In the genomic region with DNA sequence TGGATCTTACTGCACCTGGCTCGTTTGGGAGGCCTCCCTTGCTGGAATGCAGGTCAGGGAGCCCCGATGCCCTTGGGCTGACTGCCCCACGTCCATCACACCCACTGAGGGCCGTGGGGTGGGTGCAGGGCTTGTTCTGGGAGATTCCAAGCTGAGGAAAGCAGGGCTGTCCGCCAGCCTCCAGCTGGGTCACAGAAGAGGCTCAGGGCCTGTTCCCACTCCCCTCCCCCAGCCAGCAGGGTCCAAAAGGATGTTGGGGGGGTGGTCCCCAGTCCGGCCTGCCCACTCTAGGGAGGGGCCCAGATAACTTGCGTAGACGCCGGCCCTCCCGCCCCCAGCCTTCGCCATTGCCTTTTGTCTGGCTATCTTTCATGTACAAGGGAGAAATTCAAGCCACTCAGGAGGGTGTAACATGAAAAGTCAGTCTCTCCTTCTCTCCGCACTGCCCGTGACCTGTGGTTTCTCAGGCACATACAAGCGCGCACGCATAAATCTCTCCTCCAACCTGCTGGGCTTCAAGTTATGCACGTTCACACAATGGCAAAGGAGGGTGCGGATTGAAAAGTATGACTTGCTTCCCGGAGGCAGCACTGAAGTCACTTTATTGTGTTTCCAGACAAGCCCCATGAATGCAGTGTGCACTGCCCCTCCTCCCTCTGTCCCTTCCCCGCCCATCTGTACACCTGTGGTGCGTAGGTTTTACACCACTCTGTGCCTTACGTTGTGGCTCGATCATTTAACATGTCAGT, we compare ENCODE assay signal across 10 cellular contexts. TPM values are rescaled to one million over a fixed set of nuclear protein-coding genes. Genes with fewer than 3 reads are reported as not detected.
DNase-seq lines count a peak whose midpoint lies in the region; ATAC-seq and TF ChIP-seq lines count a peak whose summit lies in the region.
"Had no signal": no experiment of that assay in that cellular context is flagged by ENCODE, and none has a peak within 500 bp of the region (broad histone marks: within the 10 kb centered on the region; RNA-seq: fewer than 3 reads in every experiment).

No MANE protein-coding gene starts in this region.

- peak overlapping the region; percentile 21 for H3K27ac Mint-ChIP-seq in activated CD4-positive, alpha-beta T cell treated with anti-CD3 and anti-CD28 coated beads, Interleukin-2, amount 10 ng/mL, durations not matched to agents 7 days and 5 days
- H3K27ac Mint-ChIP-seq in activated CD4-positive, alpha-beta T cell treated with anti-CD3 and anti-CD28 coated beads for 36 hours, result no peak overlapping the region
- no peak overlapping the region for H3K27ac Mint-ChIP-seq in CD8-positive, alpha-beta T cell

- H3K4me3 ChIP-seq in muscle layer of colon (ENCODE audit: low read depth in 1 of 2, low read length in 2 of 2) (no peak overlapping the region), aorta (ENCODE audit: low read length in 2 of 2) (no peak overlapping the region)
- no peak overlapping the region for H3K4me3 ChIP-seq in CD8-positive, alpha-beta T cell (ENCODE audit: low read depth, low read length)

- H3K9me3 Mint-ChIP-seq in activated CD4-positive, alpha-beta T cell treated with anti-CD3 and anti-CD28 coated beads, Interleukin-2, amount 10 ng/mL, durations not matched to agents 7 days and 5 days, result no peaks in the 10 kb centered on the region
- H3K9me3 Mint-ChIP-seq in activated CD4-positive, alpha-beta T cell treated with anti-CD3 and anti-CD28 coated beads for 36 hours (ENCODE audit: low read depth), result no peaks in the 10 kb centered on the region
- H3K9me3 Mint-ChIP-seq in CD8-positive, alpha-beta T cell, result no peaks in the 10 kb centered on the region

- no peak for TF ChIP-seq CTCF in CD8-positive, alpha-beta T cell (IDR thresholded peaks at IDR 0.05)

- H3K9me3 ChIP-seq in muscle layer of colon (ENCODE audit: low read length) (no peaks in the 10 kb centered on the region), aorta (ENCODE audit: control insufficient read depth, low read length) (no peaks in the 10 kb centered on the region)
- no peaks in the 10 kb centered on the region for H3K9me3 ChIP-seq in CD8-positive, alpha-beta T cell (ENCODE audit: low read length)

- intact Hi-C loops in activated CD4-positive, alpha-beta T cell treated with anti-CD3 and anti-CD28 coated beads for 36 hours (cut with DNase I, micrococcal nuclease), result no loop called here
- intact Hi-C loops in aorta (cut with DNase I), result no loop called here
- intact Hi-C loops in CD8-positive, alpha-beta T cell (cut with DNase I, micrococcal nuclease), result no loop called here

- DNase-seq in activated CD4-positive, alpha-beta T cell treated with anti-CD3 and anti-CD28 coated beads, Interleukin-2, amount 10 ng/mL, durations not matched to agents 7 days and 5 days, result no peak
- no peak for DNase-seq in activated CD4-positive, alpha-beta T cell treated with anti-CD3 and anti-CD28 coated beads for 36 hours
- peak; percentile 83 for DNase-seq in epithelial cell of prostate (ENCODE audit: low read depth, low spot score)
- no peak for DNase-seq in aorta
- DNase-seq in A172 (ENCODE audit: low spot score), result no peak
- no peak for DNase-seq in NOMO-1 (lab: John Stamatoyannopoulos, UW; ENCODE audit: unreplicated experiment in 2 of 2)
- no peak for DNase-seq in CD8-positive, alpha-beta T cell
- DNase-seq: NCI-H1436 had no signal

- 65 to 69% methylated on average over 23 of the region's 23 CpGs for WGBS in aorta, 2 donors

- peaks cover 7% of the 10 kb centered on the region for H3K4me1 Mint-ChIP-seq in activated CD4-positive, alpha-beta T cell treated with anti-CD3 and anti-CD28 coated beads, Interleukin-2, amount 10 ng/mL, durations not matched to agents 7 days and 5 days
- H3K4me1 Mint-ChIP-seq in activated CD4-positive, alpha-beta T cell treated with anti-CD3 and anti-CD28 coated beads for 36 hours, result peaks cover under 1% of the 10 kb centered on the region
- peaks cover 6% of the 10 kb centered on the region for H3K4me1 Mint-ChIP-seq in CD8-positive, alpha-beta T cell (ENCODE audit: low read depth)

- no peaks in the 10 kb centered on the region for H3K36me3 Mint-ChIP-seq in activated CD4-positive, alpha-beta T cell treated with anti-CD3 and anti-CD28 coated beads, Interleukin-2, amount 10 ng/mL, durations not matched to agents 7 days and 5 days (ENCODE audit: low read depth)
- no peaks in the 10 kb centered on the region for H3K36me3 Mint-ChIP-seq in activated CD4-positive, alpha-beta T cell treated with anti-CD3 and anti-CD28 coated beads for 36 hours (ENCODE audit: low read depth)
- H3K36me3 Mint-ChIP-seq in CD8-positive, alpha-beta T cell, result no peaks in the 10 kb centered on the region

- POLR2A ChIA-PET in activated CD4-positive, alpha-beta T cell treated with anti-CD3 and anti-CD28 coated beads, Interleukin-2, amount 10 ng/mL, durations not matched to agents 7 days and 5 days (lab: Charles Lee), result no interaction called here
- POLR2A ChIA-PET in activated CD4-positive, alpha-beta T cell treated with anti-CD3 and anti-CD28 coated beads for 36 hours (lab: Charles Lee), result no interaction called here
- POLR2A ChIA-PET in CD8-positive, alpha-beta T cell (lab: Charles Lee), result no interaction called here

- no peak overlapping the region for H3K4me3 Mint-ChIP-seq in activated CD4-positive, alpha-beta T cell treated with anti-CD3 and anti-CD28 coated beads, Interleukin-2, amount 10 ng/mL, durations not matched to agents 7 days and 5 days
- H3K4me3 Mint-ChIP-seq in activated CD4-positive, alpha-beta T cell treated with anti-CD3 and anti-CD28 coated beads for 36 hours, result no peak overlapping the region
- H3K4me3 Mint-ChIP-seq in CD8-positive, alpha-beta T cell, result no peak overlapping the region

- peak overlapping the region; percentile 82 for H3K27ac ChIP-seq in epithelial cell of prostate
- peak overlapping the region; percentile 72 for H3K27ac ChIP-seq in muscle layer of colon (ENCODE audit: low read depth, low read length)
- H3K27ac ChIP-seq in aorta (ENCODE audit: low read depth in 1 of 2, low read length in 2 of 2), result no peak overlapping the region
- no peak overlapping the region for H3K27ac ChIP-seq in CD8-positive, alpha-beta T cell (ENCODE audit: low read depth, low read length)

- H3K4me1 ChIP-seq in muscle layer of colon (ENCODE audit: insufficient read depth, low read length), result peaks cover 54% of the 10 kb centered on the region
- no peaks in the 10 kb centered on the region for H3K4me1 ChIP-seq in aorta (ENCODE audit: control insufficient read depth in 1 of 2, insufficient read depth in 2 of 2, low read length in 2 of 2)
- no peaks in the 10 kb centered on the region for H3K4me1 ChIP-seq in CD8-positive, alpha-beta T cell (ENCODE audit: insufficient read depth, low read length)

- CTCF ChIA-PET in activated CD4-positive, alpha-beta T cell treated with anti-CD3 and anti-CD28 coated beads, Interleukin-2, amount 10 ng/mL, durations not matched to agents 7 days and 5 days (lab: Charles Lee), result no interaction called here
- CTCF ChIA-PET in activated CD4-positive, alpha-beta T cell treated with anti-CD3 and anti-CD28 coated beads for 36 hours (lab: Charles Lee), result interaction anchor here (0.6 kb wide), 1 partner anchor 30 kb away, joined by 3 read pairs; no protein-coding TSS in a partner anchor
- CTCF ChIA-PET in CD8-positive, alpha-beta T cell (lab: Charles Lee), result no interaction called here

- no peaks in the 10 kb centered on the region for H3K27me3 Mint-ChIP-seq in activated CD4-positive, alpha-beta T cell treated with anti-CD3 and anti-CD28 coated beads, Interleukin-2, amount 10 ng/mL, durations not matched to agents 7 days and 5 days
- no peaks in the 10 kb centered on the region for H3K27me3 Mint-ChIP-seq in activated CD4-positive, alpha-beta T cell treated with anti-CD3 and anti-CD28 coated beads for 36 hours
- no peaks in the 10 kb centered on the region for H3K27me3 Mint-ChIP-seq in CD8-positive, alpha-beta T cell (ENCODE audit: low read depth)

- H3K27me3 ChIP-seq in muscle layer of colon (ENCODE audit: control insufficient read depth in 1 of 2, insufficient read depth in 2 of 2, low read length in 2 of 2) (no peaks in the 10 kb centered on the region), aorta (ENCODE audit: control insufficient read depth in 1 of 2, insufficient read depth in 2 of 2, low read length in 1 of 2) (no peaks in the 10 kb centered on the region)
- H3K27me3 ChIP-seq in CD8-positive, alpha-beta T cell (ENCODE audit: insufficient read depth, low read length), result no peaks in the 10 kb centered on the region

- ATAC-seq in activated CD4-positive, alpha-beta T cell treated with anti-CD3 and anti-CD28 coated beads for 36 hours, result no peak
- ATAC-seq in aorta (ENCODE audit: low FRiP score), result peak; percentile 37
- ATAC-seq in CD8-positive, alpha-beta T cell, result no peak
- ATAC-seq: left lobe of liver had no signal

- no peak overlapping the region for H3K9ac ChIP-seq in muscle layer of colon (ENCODE audit: low read length)

- H3K36me3 ChIP-seq in muscle layer of colon (ENCODE audit: insufficient read depth, low read length) (no peaks in the 10 kb centered on the region), aorta (ENCODE audit: control insufficient read depth in 1 of 2, insufficient read depth in 2 of 2, low read length in 1 of 2) (no peaks in the 10 kb centered on the region)
- no peaks in the 10 kb centered on the region for H3K36me3 ChIP-seq in CD8-positive, alpha-beta T cell (ENCODE audit: insufficient read depth, low read length)

RNA-seq across cellular contexts. Expression of a gene that starts 20.2 kb away (rescaled TPM):
- 10 to 100 TPM; 32.4 to 34.3 TPM for total RNA-seq in activated CD4-positive, alpha-beta T cell treated with anti-CD3 and anti-CD28 coated beads, Interleukin-2, amount 10 ng/mL, durations not matched to agents 7 days and 5 days
- total RNA-seq in activated CD4-positive, alpha-beta T cell treated with anti-CD3 and anti-CD28 coated beads for 36 hours, result 10 to 100 TPM; 82.3 to 96.8 TPM
- 10 to 100 TPM; 27.9 to 41.4 TPM for total RNA-seq in aorta
- polyA plus RNA-seq in aorta, result 10 to 100 TPM; 11.5 to 23.9 TPM
- total RNA-seq in A172 (2014; rRNA removed; shearing (Covaris generic)), result 46.6 and 53.0 TPM in 2 replicates
- 10 to 100 TPM; 18.1 to 21.3 TPM for total RNA-seq in CD8-positive, alpha-beta T cell

RNA-seq across cellular contexts. Expression of a gene that starts 36.9 kb away (rescaled TPM):
- total RNA-seq in activated CD4-positive, alpha-beta T cell treated with anti-CD3 and anti-CD28 coated beads, Interleukin-2, amount 10 ng/mL, durations not matched to agents 7 days and 5 days, result 10 to 100 TPM; 19.9 to 23.3 TPM
- total RNA-seq in activated CD4-positive, alpha-beta T cell treated with anti-CD3 and anti-CD28 coated beads for 36 hours, result 10 to 100 TPM; 15.8 to 21.3 TPM
- total RNA-seq in aorta, result 10 to 100 TPM; 36.5 to 41.8 TPM
- 10 to 100 TPM; 30.1 to 41.1 TPM for polyA plus RNA-seq in aorta
- total RNA-seq in A172 (2014; rRNA removed; shearing (Covaris generic)), result 59.4 and 72.8 TPM in 2 replicates
- total RNA-seq in CD8-positive, alpha-beta T cell, result 10 to 100 TPM; 25.9 to 27.6 TPM

RNA-seq across cellular contexts. Expression of a gene that starts 37.1 kb away (rescaled TPM):
- 10 to 100 TPM; 17.5 to 22.3 TPM for total RNA-seq in activated CD4-positive, alpha-beta T cell treated with anti-CD3 and anti-CD28 coated beads, Interleukin-2, amount 10 ng/mL, durations not matched to agents 7 days and 5 days
- total RNA-seq in activated CD4-positive, alpha-beta T cell treated with anti-CD3 and anti-CD28 coated beads for 36 hours, result 10 to 100 TPM in 1 of 2 experiments, 1 to 10 TPM in 1; 8.6 to 15.5 TPM
- total RNA-seq in aorta, result 10 to 100 TPM; 13.7 to 15.7 TPM
- 10 to 100 TPM; 15.2 to 16.0 TPM for polyA plus RNA-seq in aorta
- total RNA-seq in A172 (2014; rRNA removed; shearing (Covaris generic)), result 45.6 and 56.0 TPM in 2 replicates
- total RNA-seq in CD8-positive, alpha-beta T cell, result 10 to 100 TPM; 27.9 TPM

RNA-seq across cellular contexts. Expression of a gene that starts 43.3 kb away (rescaled TPM):
- 1 to 10 TPM; 2.4 TPM for total RNA-seq in activated CD4-positive, alpha-beta T cell treated with anti-CD3 and anti-CD28 coated beads, Interleukin-2, amount 10 ng/mL, durations not matched to agents 7 days and 5 days
- 1 to 10 TPM; 2.7 to 3.6 TPM for total RNA-seq in activated CD4-positive, alpha-beta T cell treated with anti-CD3 and anti-CD28 coated beads for 36 hours
- 1 to 10 TPM; 1.5 to 2.0 TPM for total RNA-seq in aorta
- 1 to 10 TPM in 1 of 2 donors, under 1 TPM in 1; 0.90 to 1.6 TPM for polyA plus RNA-seq in aorta
- total RNA-seq in A172 (2014; rRNA removed; shearing (Covaris generic)), result 0.22 and 1.5 TPM in 2 replicates
- not detected for total RNA-seq in CD8-positive, alpha-beta T cell

RNA-seq across cellular contexts. Expression of a gene that starts 55.5 kb away (rescaled TPM):
- 10 to 100 TPM in 1 of 2 experiments, 1 to 10 TPM in 1; 8.6 to 11.2 TPM for total RNA-seq in activated CD4-positive, alpha-beta T cell treated with anti-CD3 and anti-CD28 coated beads, Interleukin-2, amount 10 ng/mL, durations not matched to agents 7 days and 5 days
- total RNA-seq in activated CD4-positive, alpha-beta T cell treated with anti-CD3 and anti-CD28 coated beads for 36 hours, result 10 to 100 TPM in 1 of 2 experiments, 1 to 10 TPM in 1; 8.7 to 15.3 TPM
- 10 to 100 TPM; 14.4 to 17.9 TPM for total RNA-seq in aorta
- 10 to 100 TPM; 29.2 to 34.4 TPM for polyA plus RNA-seq in aorta
- 53.2 and 75.7 TPM in 2 replicates for total RNA-seq in A172 (2014; rRNA removed; shearing (Covaris generic))
- 10 to 100 TPM in 1 of 2 experiments, 1 to 10 TPM in 1; 8.2 to 13.5 TPM for total RNA-seq in CD8-positive, alpha-beta T cell

Comparison
In these comparisons a context has a peak if more than half of its experiments do, and no peak if none do; other contexts are left out.
1. H3K27ac ChIP-seq: peak in epithelial cell of prostate (single experiment) and muscle layer of colon (single experiment); none in aorta (0 of 2) and CD8-positive, alpha-beta T cell (single experiment).